In genomic region chr12:93087836-93088610, GRCh38 we compare ENCODE assay signal across 13 cellular contexts.
"Had no signal": no experiment of that assay in that cellular context is flagged by ENCODE, and none has a peak within 500 bp of the region (broad histone marks: within the 10 kb centered on the region; RNA-seq: fewer than 3 reads in every experiment).

No MANE protein-coding gene starts in this region.

- H3K9me3 ChIP-seq: colonic mucosa, pancreas had no signal

- H3K27me3 ChIP-seq: colonic mucosa, gastroesophageal sphincter, pancreas, stomach, tibial artery had no signal

- H3K4me3 ChIP-seq: colonic mucosa, gastroesophageal sphincter, pancreas, stomach, tibial artery had no signal

- H3K4me1 ChIP-seq: colonic mucosa, gastroesophageal sphincter, stomach had no signal

- DNase-seq: activated CD4-positive, alpha-beta T cell treated with anti-CD3 and anti-CD28 coated beads for 4 hours; activated CD8-positive, alpha-beta memory T cell treated with anti-CD3 and anti-CD28 coated beads, Interleukin-2, amount 50 U/mL, for 48 hours; activated CD8-positive, alpha-beta T cell treated with anti-CD3 and anti-CD28 coated beads for 36 hours; aorta; colonic mucosa; effector CD4-positive, alpha-beta T cell; pancreas; stimulated activated CD4-positive, alpha-beta T cell treated with anti-CD3 and anti-CD28 coated beads, Interleukin-15, amount 100 ng/mL, for 24 hours; stomach; T-cell; T1000; tibial artery had no signal

- ATAC-seq: activated CD8-positive, alpha-beta T cell treated with anti-CD3 and anti-CD28 coated beads for 36 hours; gastroesophageal sphincter; T-cell had no signal

- H3K27ac ChIP-seq: colonic mucosa, gastroesophageal sphincter, pancreas, stomach, tibial artery had no signal

- FAIRE-seq: pancreas had no signal

- H3K36me3 ChIP-seq: colonic mucosa, gastroesophageal sphincter, pancreas, stomach, tibial artery had no signal
